ENCODE assay signal across 9 cellular contexts in genomic region chr6:136772685-136773472, GRCh38. TPM values are rescaled to one million over a fixed set of nuclear protein-coding genes. Genes with fewer than 3 reads are reported as not detected.
DNase-seq lines count a peak whose midpoint lies in the region; ATAC-seq and TF ChIP-seq lines count a peak whose summit lies in the region.
"Had no signal": no experiment of that assay in that cellular context is flagged by ENCODE, and none has a peak within 500 bp of the region (broad histone marks: within the 10 kb centered on the region; RNA-seq: fewer than 3 reads in every experiment).

No MANE protein-coding gene starts in this region.

- peaks cover 54 to 67% of the 10 kb centered on the region in 2 donors for H3K4me1 ChIP-seq in thoracic aorta (ENCODE audit: control insufficient read depth in 1 of 2, low read depth in 2 of 2)

- no peaks in the 10 kb centered on the region for H3K9me3 ChIP-seq in thoracic aorta
- H3K9me3 ChIP-seq: HAP-1 had no signal

- H3K27me3 ChIP-seq in thoracic aorta (replicated peaks; ENCODE audit: insufficient read depth): no peaks in the 10 kb centered on the region

- ATAC-seq in GM21360 (IDR thresholded peaks at IDR 0.05; ENCODE audit: unreplicated experiment) (peak; percentile 62), HG03469 (IDR thresholded peaks at IDR 0.05; ENCODE audit: unreplicated experiment) (peak; percentile 38), thoracic aorta (ENCODE audit: insufficient number of reproducible peaks, low FRiP score, low read depth) (peak; percentile 64)

- TF ChIP-seq CTCF in thoracic aorta (IDR thresholded peaks at IDR 0.05): no peak

- H3K27ac ChIP-seq in caudate nucleus (ENCODE audit: low read depth, low read length) (peak overlapping the region; percentile 73), thoracic aorta (peak overlapping the region; percentile 48 to 81)

- no peaks in the 10 kb centered on the region for H3K36me3 ChIP-seq in thoracic aorta
- H3K36me3 ChIP-seq: HAP-1 had no signal

- DNase-seq in caudate nucleus (lab: John Stamatoyannopoulos, UW) (peak in 2 of 61 donors; percentile 54 to 60), thoracic aorta (ENCODE audit: low spot score) (no peak), NCI-H446 treated with DMSO at 0.1 percent for 48 hours (lab: John Stamatoyannopoulos, UW) (no peak), retina (no peak)
- DNase-seq in effector CD4-positive, alpha-beta T cell: no peak

- H3K4me3 ChIP-seq in GM08714 (ENCODE audit: low read length): peak overlapping the region; percentile 45; the same call in 1 of the 2 replicates
- peak overlapping the region; percentile 33 for H3K4me3 ChIP-seq in thoracic aorta
- H3K4me3 ChIP-seq: HAP-1 had no signal

RNA-seq across cellular contexts. Expression of gene MAP3K5, which starts 19.4 kb away (rescaled TPM):
- total RNA-seq in thoracic aorta: 100 to 1,000 TPM in 1 of 2 donors, 10 to 100 TPM in 1; 73.6 to 101 TPM

RNA-seq across cellular contexts. Expression of gene PEX7, which starts 49.5 kb away (rescaled TPM):
- 1 to 10 TPM; 7.6 TPM for total RNA-seq in thoracic aorta
